ENCODE assay signal across 13 cellular contexts in genomic region chr14:22821193-22822016, GRCh38. TPM values are rescaled to one million over a fixed set of nuclear protein-coding genes. Genes with fewer than 3 reads are reported as not detected.
A peak's percentile ranks its signal among the peaks of the same experiment; 100 is the strongest.
DNase-seq lines count a peak whose midpoint lies in the region; ATAC-seq and TF ChIP-seq lines count a peak whose summit lies in the region.
"Had no signal": no experiment of that assay in that cellular context is flagged by ENCODE, and none has a peak within 500 bp of the region (broad histone marks: within the 10 kb centered on the region; RNA-seq: fewer than 3 reads in every experiment).

No MANE protein-coding gene starts in this region.

- peak overlapping the region; percentile 74 to 88 (median 82) for H3K27ac ChIP-seq in body of pancreas
- peak overlapping the region in 1 of 4 donors; percentile 68 for H3K27ac ChIP-seq in transverse colon

- no peak for TF ChIP-seq CTCF in CD14-positive monocyte (IDR thresholded peaks at IDR 0.05)
- TF ChIP-seq CTCF in body of pancreas (IDR thresholded peaks at IDR 0.05), result no peak
- TF ChIP-seq CTCF in transverse colon (IDR thresholded peaks at IDR 0.05), result no peak

- peak overlapping the region; percentile 84 for H3K9ac ChIP-seq in mucosa of stomach (ENCODE audit: low read length)

- 17 to 25% methylated on average over 24 of the region's 24 CpGs for WGBS in body of pancreas, 2 donors
- 65 to 85% methylated on average over 15 to 24 of the region's 24 CpGs for WGBS in transverse colon (ENCODE audit: low coverage in 1 of 2), 2 donors

- H3K9me3 Mint-ChIP-seq in CD14-positive monocyte, result no peaks in the 10 kb centered on the region

- peaks cover 2 to 3% of the 10 kb centered on the region in 2 donors for H3K36me3 Mint-ChIP-seq in CD14-positive monocyte

- H3K4me3 Mint-ChIP-seq in CD14-positive monocyte, result no peak overlapping the region

- no peak for TF ChIP-seq EP300 in transverse colon (IDR thresholded peaks at IDR 0.05; ENCODE audit: low read depth)

- H3K36me3 ChIP-seq in body of pancreas (replicated peaks in 1 of 2; ENCODE audit: insufficient read depth in 1 of 2, low read depth in 2 of 2) (no peaks in the 10 kb centered on the region), mucosa of stomach (ENCODE audit: control insufficient read depth, insufficient read depth, low read length) (no peaks in the 10 kb centered on the region), transverse colon (no peaks in the 10 kb centered on the region)
- H3K36me3 ChIP-seq: left lung had no signal

- peaks cover 61% of the 10 kb centered on the region for H3K4me1 Mint-ChIP-seq in CD14-positive monocyte

- TF ChIP-seq POLR2A in body of pancreas (IDR thresholded peaks at IDR 0.05), result peak in 2 of 3 donors; percentile 48 to 49
- no peak for TF ChIP-seq POLR2A in transverse colon (IDR thresholded peaks at IDR 0.05)

- H3K4me1 ChIP-seq in body of pancreas (peaks cover 64% of the 10 kb centered on the region), mucosa of stomach (ENCODE audit: control insufficient read depth, insufficient read depth, low read length) (peaks cover 59% of the 10 kb centered on the region), transverse colon (peaks cover 4 to 32% (median 22%) of the 10 kb centered on the region in 4 donors)

- peak; percentile 73 for ATAC-seq in body of pancreas

- peaks cover 0 to 6% (median 6%) of the 10 kb centered on the region in 3 donors for H3K27me3 Mint-ChIP-seq in CD14-positive monocyte (ENCODE audit: low read depth in 3 of 3)

- in situ Hi-C loops in transverse colon (cut with MboI; ENCODE audit: low pct_ligation_motif_present in 1 of 4, low pct_unique_long_range_greater_than_20kb in 1 of 4, low sequenced_read_pairs in 3 of 4), result no loop called here

- H3K27me3 ChIP-seq in body of pancreas, result no peaks in the 10 kb centered on the region
- H3K27me3 ChIP-seq in mucosa of stomach (ENCODE audit: control insufficient read depth, insufficient read depth, low read length), result no peaks in the 10 kb centered on the region
- no peaks in the 10 kb centered on the region for H3K27me3 ChIP-seq in transverse colon
- H3K27me3 ChIP-seq: left lung had no signal

- no peak overlapping the region for H3K4me3 ChIP-seq in body of pancreas
- H3K4me3 ChIP-seq in mucosa of stomach (ENCODE audit: low read length), result no peak overlapping the region
- no peak overlapping the region for H3K4me3 ChIP-seq in transverse colon

- intact Hi-C loops in CD14-positive monocyte (cut with micrococcal nuclease), result loop anchor here in 1 of 2 donors (2.0 to 5.0 kb wide), 2 partner anchors 31 to 34 kb away; no protein-coding TSS in a partner anchor
- intact Hi-C loops in body of pancreas (cut with DNase I), result loop anchor here (5.0 kb wide), 1 partner anchor 36 kb away; no protein-coding TSS in a partner anchor
- intact Hi-C loops in transverse colon (cut with DNase I; ENCODE audit: low total_unique reads), result loop anchor here (1.0 to 10.0 kb wide), 2 partner anchors 32 to 267 kb away; no protein-coding TSS in a partner anchor

- H3K27ac Mint-ChIP-seq in CD14-positive monocyte, result peak overlapping the region in 4 of 7 donors; percentile 42 to 66 (median 58)

- no peak for DNase-seq in CD14-positive monocyte (ENCODE audit: low spot score)
- DNase-seq in HK-2 (ENCODE audit: unreplicated experiment), result peak; percentile 32
- peak; percentile 64 to 81 (median 77) for DNase-seq in body of pancreas
- no peak for DNase-seq in GM19238 (ENCODE audit: insufficient read length, low spot score)
- DNase-seq in NCI-H1105 (lab: John Stamatoyannopoulos, UW), result no peak
- DNase-seq in NCI-H82 (lab: John Stamatoyannopoulos, UW), result no peak
- DNase-seq in transverse colon, result no peak
- DNase-seq: DMS53; NCI-H1694 treated with DMSO at 0.1 percent for 48 hours; stimulated activated naive CD4-positive, alpha-beta T cell had no signal

- H3K9me3 ChIP-seq in body of pancreas (no peaks in the 10 kb centered on the region), mucosa of stomach (ENCODE audit: control insufficient read depth, low read length) (no peaks in the 10 kb centered on the region), transverse colon (no peaks in the 10 kb centered on the region)
- H3K9me3 ChIP-seq: left lung had no signal

RNA-seq across cellular contexts. Expression of gene SLC7A7, which starts 6.2 kb away (rescaled TPM):
- 100 to 1,000 TPM; 262 to 371 TPM for polyA plus RNA-seq in CD14-positive monocyte
- total RNA-seq in body of pancreas, result 10 to 100 TPM in 1 of 2 donors, 1 to 10 TPM in 1; 6.9 to 16.6 TPM
- 10 to 100 TPM in 3 of 4 donors, under 1 TPM in 1; 1.00 to 67.0 (median 33.6) TPM for total RNA-seq in transverse colon
- total RNA-seq: T-helper 2 cell treated with Interferon-gamma antibody and Interleukin-4, amounts not matched to agents 100 ng/mL and 5 ng/mL, for 36 hours had no signal

RNA-seq across cellular contexts. Expression of gene MRPL52, which starts 8.3 kb away (rescaled TPM):
- 100 to 1,000 TPM; 130 to 164 TPM for polyA plus RNA-seq in CD14-positive monocyte
- total RNA-seq in body of pancreas (10 to 100 TPM; 29.3 to 45.1 TPM), transverse colon (10 to 100 TPM in 2 of 4 donors, 1 to 10 TPM in 1, not detected in 1; 7.5 to 44.3 (median 23.8) TPM)

RNA-seq across cellular contexts. Expression of gene MMP14, which starts 15.0 kb away (rescaled TPM):
- polyA plus RNA-seq in CD14-positive monocyte, result under 1 TPM; 0.14 to 0.44 TPM
- total RNA-seq in body of pancreas (10 to 100 TPM; 55.3 to 65.3 TPM), transverse colon (10 to 100 TPM; 59.5 to 91.6 (median 73.1) TPM)

RNA-seq across cellular contexts. Expression of gene LRP10, which starts 50.1 kb away (rescaled TPM):
- 10 to 100 TPM; 39.0 to 51.5 TPM for polyA plus RNA-seq in CD14-positive monocyte
- total RNA-seq in body of pancreas (10 to 100 TPM; 47.8 to 83.0 TPM), transverse colon (100 to 1,000 TPM in 3 of 4 donors, 10 to 100 TPM in 1; 88.8 to 232 (median 180) TPM)

RNA-seq across cellular contexts. Expression of gene OXA1L, which starts 54.9 kb away (rescaled TPM):
- 10 to 100 TPM; 61.2 to 86.9 TPM for polyA plus RNA-seq in CD14-positive monocyte
- total RNA-seq in body of pancreas, result 10 to 100 TPM; 73.2 to 83.5 TPM
- 100 to 1,000 TPM in 3 of 4 donors, 10 to 100 TPM in 1; 65.9 to 132 (median 106) TPM for total RNA-seq in transverse colon

Comparison
In these comparisons a context has a peak if more than half of its experiments do, and no peak if none do; other contexts are left out.
1. DNase-seq: peak in HK-2 (single experiment) and body of pancreas (4 of 4); none in CD14-positive monocyte (single experiment), GM19238 (single experiment), NCI-H1105 (single experiment), NCI-H82 (single experiment) and transverse colon (single experiment).